Comparison of ENCODE assay signal across 4 cellular contexts in the genomic region with DNA sequence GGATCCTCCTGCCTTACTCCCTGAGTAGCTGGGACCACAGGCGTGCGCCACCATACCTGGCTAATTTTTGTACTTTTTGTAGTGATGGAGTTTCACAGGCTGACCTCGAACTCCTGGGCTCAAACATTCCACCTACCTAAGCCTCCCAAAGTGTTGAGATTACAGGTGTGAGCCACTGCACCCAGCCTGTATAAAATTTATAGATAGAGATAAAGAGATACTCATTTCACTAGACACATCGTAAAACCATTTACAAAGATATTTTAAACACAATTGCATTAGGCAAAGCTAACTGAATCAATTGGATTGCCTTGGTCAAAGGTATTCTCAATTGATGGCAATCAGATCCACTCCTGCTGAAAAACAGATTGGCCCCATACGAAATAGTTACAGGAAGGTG. TPM values are rescaled to one million over a fixed set of nuclear protein-coding genes. Genes with fewer than 3 reads are reported as not detected.
"Had no signal": no experiment of that assay in that cellular context is flagged by ENCODE, and none has a peak within 500 bp of the region (broad histone marks: within the 10 kb centered on the region; RNA-seq: fewer than 3 reads in every experiment).

No MANE protein-coding gene starts in this region.

- ATAC-seq: GM12878 had no signal

- DNase-seq: GDM1, GF-D8 had no signal

- H3K4me3 ChIP-seq: GM12878 had no signal

RNA-seq across cellular contexts. Expression of a gene that starts 52.0 kb away (rescaled TPM):
- total RNA-seq: G401, GM12878 had no signal
